Comparison of ENCODE assay signal across 8 cellular contexts in the genomic region with DNA sequence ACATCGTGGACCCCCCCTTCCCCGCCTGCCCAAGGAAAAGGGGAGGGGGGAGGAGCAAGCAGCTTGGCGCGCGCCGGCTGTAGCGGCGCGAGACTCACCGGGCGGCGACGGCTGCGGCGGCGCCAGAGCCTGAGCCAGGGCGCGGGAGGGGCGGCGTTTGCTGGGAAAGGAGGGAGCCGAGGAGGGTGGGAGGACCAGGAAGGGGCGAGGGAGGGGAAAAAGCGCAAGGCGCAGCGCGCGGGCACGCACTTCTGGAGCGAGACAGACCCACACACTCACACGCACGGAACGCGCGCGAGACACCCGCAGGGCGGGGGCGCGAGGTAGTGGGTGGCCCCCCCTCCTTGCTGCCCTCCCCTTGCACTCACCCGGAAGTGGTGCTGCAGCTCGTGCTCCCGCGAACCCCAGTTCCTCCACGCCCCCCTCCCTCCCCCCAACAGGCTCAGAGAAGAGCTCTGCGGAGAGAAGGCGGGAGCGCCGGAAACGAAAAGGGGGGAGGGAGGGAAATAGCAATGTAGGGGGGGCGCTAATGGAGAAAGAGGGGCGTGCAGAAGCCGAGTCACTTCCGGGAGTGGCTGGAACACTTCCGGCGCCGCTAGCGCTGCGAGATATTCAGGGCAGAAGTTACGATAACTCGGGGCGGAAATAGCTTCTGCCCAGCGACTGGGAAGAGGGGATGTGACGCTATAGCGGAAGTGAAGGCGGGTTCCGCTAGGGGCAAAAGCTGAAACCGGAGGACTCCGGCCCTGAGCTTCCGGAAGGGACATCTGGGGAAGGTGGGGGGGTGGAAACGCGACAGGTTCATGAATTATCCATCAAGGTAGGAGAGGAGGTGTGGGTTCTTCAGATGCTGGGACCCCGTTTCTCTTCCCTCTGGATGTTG. TPM values are rescaled to one million over a fixed set of nuclear protein-coding genes. Genes with fewer than 3 reads are reported as not detected.
DNase-seq lines count a peak whose midpoint lies in the region; ATAC-seq lines count a peak whose summit lies in the region.

A gene (minus strand): TSS at position 376 of the 883 bp plus-strand sequence. CDS start 9,855 bp downstream, outside the sequence.

- peak within 1 kb of the TSS; percentile 88 for H3K4me3 ChIP-seq in effector memory CD4-positive, alpha-beta T cell (ENCODE audit: insufficient read depth, low read depth, low read length, poor library complexity, severe bottlenecking)

- peak within 1 kb of the TSS; percentile 86 for H3K27ac ChIP-seq in effector memory CD4-positive, alpha-beta T cell (ENCODE audit: insufficient read depth, low read length, poor library complexity, severe bottlenecking)

- H3K27me3 ChIP-seq in effector memory CD4-positive, alpha-beta T cell (replicated peaks; ENCODE audit: control insufficient read depth, insufficient read depth, low read length, poor library complexity, severe bottlenecking) = no peaks in the 10 kb centered on the region

- H3K36me3 ChIP-seq in effector memory CD4-positive, alpha-beta T cell (ENCODE audit: control insufficient read depth, insufficient read depth, low read length) = no peaks in the 10 kb centered on the region

- H3K9me3 ChIP-seq in effector memory CD4-positive, alpha-beta T cell (ENCODE audit: control insufficient read depth, low read length) = no peaks in the 10 kb centered on the region

- DNase-seq in COLO668 (lab: John Stamatoyannopoulos, UW; ENCODE audit: unreplicated experiment) (peak; percentile 93), HT1080 (ENCODE audit: low read depth) (peak; percentile 99), NOMO-1 treated with DMSO at 0.1 percent for 48 hours (lab: John Stamatoyannopoulos, UW; ENCODE audit: unreplicated experiment) (peak; percentile 99), lung microvascular endothelial cell (ENCODE audit: low read depth in 2 of 2) (peak; percentile 99 to 100)
- peak; percentile 92 to 94 for DNase-seq in activated CD8-positive, alpha-beta memory T cell treated with anti-CD3 and anti-CD28 coated beads for 4 hours (ENCODE audit: low read depth in 2 of 2)
- peak; percentile 95 to 96 (median 95) for DNase-seq in effector memory CD4-positive, alpha-beta T cell
- DNase-seq in stimulated activated CD4-positive, alpha-beta T cell treated with anti-CD3 and anti-CD28 coated beads, TNF-alpha, amount 100 ng/mL, for 48 hours (ENCODE audit: low read depth in 3 of 3) = peak; percentile 85 to 93 (median 88)

- H3K4me1 ChIP-seq in effector memory CD4-positive, alpha-beta T cell (ENCODE audit: control insufficient read depth, insufficient read depth, low read length, poor library complexity, severe bottlenecking) = peaks cover 20% of the 10 kb centered on the region

- peak; percentile 72 for ATAC-seq in GM21360 (IDR thresholded peaks at IDR 0.05; ENCODE audit: unreplicated experiment)

RNA-seq across cellular contexts. Expression of the gene that starts here (rescaled TPM):
- 28.8 and 42.6 TPM in 2 replicates for total RNA-seq in HT1080 (2014; rRNA removed; shearing (Covaris generic))
- 52.5 and 54.4 TPM in 2 replicates for polyA plus RNA-seq in HT1080 (2015; cell fraction: cytosol; rRNA removed)
- 201 and 214 TPM in 2 replicates for polyA plus RNA-seq in HT1080 (2015; cell fraction: nucleus; rRNA removed)
- 6.3 and 8.5 TPM in 2 replicates for total RNA-seq in lung microvascular endothelial cell

Comparison
In these comparisons a context has a peak if more than half of its experiments do, and no peak if none do; other contexts are left out.
1. Peak in every context shown above with its lines: DNase-seq, ATAC-seq, H3K4me3 ChIP-seq and H3K27ac ChIP-seq.